26 cellular contexts compared by ENCODE assay signal in genomic region chr1:34794790-34795180, GRCh38. TPM values are rescaled to one million over a fixed set of nuclear protein-coding genes. Genes with fewer than 3 reads are reported as not detected.
DNase-seq lines count a peak whose midpoint lies in the region; TF ChIP-seq lines count a peak whose summit lies in the region.
"Had no signal": no experiment of that assay in that cellular context is flagged by ENCODE, and none has a peak within 500 bp of the region (broad histone marks: within the 10 kb centered on the region; RNA-seq: fewer than 3 reads in every experiment).

No MANE protein-coding gene starts in this region.

- intact Hi-C loops in ascending aorta (cut with DNase I) (no loop called here), esophagus squamous epithelium (cut with DNase I) (no loop called here), CD14-positive monocyte (cut with micrococcal nuclease) (no loop called here)

- peak overlapping the region in 1 of 5 donors; percentile 16 for H3K9ac ChIP-seq in subcutaneous abdominal adipose tissue (ENCODE audit: low read length in 5 of 5)

- no peaks in the 10 kb centered on the region for H3K4me1 Mint-ChIP-seq in CD14-positive monocyte

- no peak overlapping the region for H3K27ac Mint-ChIP-seq in CD14-positive monocyte
- H3K27ac Mint-ChIP-seq: activated naive CD4-positive, alpha-beta T cell treated with anti-CD3 and anti-CD28 coated beads for 36 hours; CD4-positive, alpha-beta memory T cell; stimulated activated naive CD8-positive, alpha-beta T cell treated with anti-CD3 and anti-CD28 coated beads, Interleukin-15, Interleukin-2, amounts not matched to agents 100 ng/mL and 50 ng/mL, for 24 hours; T-helper 1 cell treated with Interleukin-12 subunit alpha and Interleukin-12 subunit beta and Interleukin-4 antibody, amounts not matched to agents 30 μg/mL and 1 μg/mL, for 36 hours had no signal

- H3K27me3 ChIP-seq in ascending aorta, result no peaks in the 10 kb centered on the region
- peaks cover 0 to 35% (median 6%) of the 10 kb centered on the region in 4 donors for H3K27me3 ChIP-seq in esophagus squamous epithelium
- H3K27me3 ChIP-seq in subcutaneous abdominal adipose tissue (ENCODE audit: control insufficient read depth in 5 of 5, insufficient read depth in 4 of 5, low read length in 5 of 5), result peaks cover 10 to 24% (median 14%) of the 10 kb centered on the region in 5 donors

- H3K36me3 ChIP-seq in ascending aorta (peaks cover 4 to 12% of the 10 kb centered on the region in 2 donors), esophagus squamous epithelium (no peaks in the 10 kb centered on the region), subcutaneous abdominal adipose tissue (ENCODE audit: control insufficient read depth in 5 of 5, insufficient read depth in 5 of 5, low read length in 5 of 5) (peaks cover 0 to 37% (median 21%) of the 10 kb centered on the region in 5 donors)
- H3K36me3 ChIP-seq: spleen had no signal

- H3K9me3 ChIP-seq in ascending aorta (no peaks in the 10 kb centered on the region), esophagus squamous epithelium (no peaks in the 10 kb centered on the region), subcutaneous abdominal adipose tissue (ENCODE audit: control insufficient read depth in 5 of 5, low read length in 5 of 5) (no peaks in the 10 kb centered on the region)
- H3K9me3 ChIP-seq: spleen had no signal

- no peak overlapping the region for H3K4me3 Mint-ChIP-seq in CD14-positive monocyte
- H3K4me3 Mint-ChIP-seq: activated naive CD4-positive, alpha-beta T cell treated with anti-CD3 and anti-CD28 coated beads for 36 hours; stimulated activated naive CD8-positive, alpha-beta T cell treated with anti-CD3 and anti-CD28 coated beads, Interleukin-15, Interleukin-2, amounts not matched to agents 100 ng/mL and 50 ng/mL, for 24 hours; T-helper 1 cell treated with Interleukin-12 subunit alpha and Interleukin-12 subunit beta and Interleukin-4 antibody, amounts not matched to agents 30 μg/mL and 1 μg/mL, for 36 hours had no signal

- peaks cover 21 to 33% (median 26%) of the 10 kb centered on the region in 3 donors for H3K27me3 Mint-ChIP-seq in CD14-positive monocyte (ENCODE audit: low read depth in 3 of 3)

- H3K9me3 Mint-ChIP-seq in CD14-positive monocyte, result peaks cover 0 to 10% (median 7%) of the 10 kb centered on the region in 7 donors
- H3K9me3 Mint-ChIP-seq: activated naive CD4-positive, alpha-beta T cell treated with anti-CD3 and anti-CD28 coated beads for 36 hours; CD4-positive, alpha-beta memory T cell; stimulated activated naive CD8-positive, alpha-beta T cell treated with anti-CD3 and anti-CD28 coated beads, Interleukin-15, Interleukin-2, amounts not matched to agents 100 ng/mL and 50 ng/mL, for 24 hours; T-helper 1 cell treated with Interleukin-12 subunit alpha and Interleukin-12 subunit beta and Interleukin-4 antibody, amounts not matched to agents 30 μg/mL and 1 μg/mL, for 36 hours had no signal

- H3K27ac ChIP-seq in ascending aorta, result peak overlapping the region; percentile 14 to 92
- peak overlapping the region in 2 of 4 donors; percentile 29 to 81 for H3K27ac ChIP-seq in esophagus squamous epithelium
- no peak overlapping the region for H3K27ac ChIP-seq in subcutaneous abdominal adipose tissue (ENCODE audit: low read depth, low read length)
- H3K27ac ChIP-seq: epithelial cell of prostate, foreskin keratinocyte, spleen had no signal

- no peak for TF ChIP-seq CTCF in ascending aorta (IDR thresholded peaks at IDR 0.05)
- no peak for TF ChIP-seq CTCF in esophagus squamous epithelium (IDR thresholded peaks at IDR 0.05)
- TF ChIP-seq CTCF in CD14-positive monocyte (IDR thresholded peaks at IDR 0.05), result no peak

- no peaks in the 10 kb centered on the region for H3K36me3 Mint-ChIP-seq in CD14-positive monocyte

- no peak for DNase-seq in ascending aorta (ENCODE audit: low spot score in 2 of 2)
- DNase-seq in esophagus squamous epithelium (lab: John Stamatoyannopoulos, UW), result no peak
- DNase-seq in stimulated activated CD4-positive, alpha-beta T cell treated with anti-CD3 and anti-CD28 coated beads, Interleukin-2, amount 100 ng/mL, for 24 hours, result no peak
- no peak for DNase-seq in CD14-positive monocyte (ENCODE audit: low spot score)
- DNase-seq in C1 segment of cervical spinal cord (lab: John Stamatoyannopoulos, UW), result no peak
- DNase-seq: activated CD4-positive, alpha-beta T cell treated with anti-CD3 and anti-CD28 coated beads for 48 hours; activated naive CD4-positive, alpha-beta T cell treated with anti-CD3 and anti-CD28 coated beads for 36 hours; activated T-cell treated with anti-CD3 and anti-CD28 coated beads, Interleukin-2, amount 50 U/mL, for 48 hours; amygdala; CD4-positive, alpha-beta memory T cell; DMS 273 treated with DMSO at 0.1 percent for 48 hours; foreskin keratinocyte; hypothalamus; Kasumi-1; NCI-H1694 treated with DMSO at 0.1 percent for 48 hours; NCI-H2171 treated with DMSO at 0.1 percent for 48 hours; NCI-H524 treated with DMSO at 0.1 percent for 48 hours; spleen; stimulated activated CD4-positive, alpha-beta T cell treated with anti-CD3 and anti-CD28 coated beads, Interleukin-4, amount 100 ng/mL, for 24 hours had no signal

- no peak for TF ChIP-seq POLR2A in esophagus squamous epithelium (IDR thresholded peaks at IDR 0.05)

- 90 to 95% methylated on average over 4 to 6 of the region's 12 CpGs for WGBS in esophagus squamous epithelium, 2 donors

- H3K4me3 ChIP-seq in ascending aorta (peak overlapping the region in 1 of 2 donors; percentile 81), esophagus squamous epithelium (peak overlapping the region; percentile 10 to 65 (median 40)), subcutaneous abdominal adipose tissue (ENCODE audit: low read depth in 1 of 5, low read length in 5 of 5) (peak overlapping the region in 4 of 5 donors; percentile 58 to 68 (median 62))

- peaks cover 8 to 10% of the 10 kb centered on the region in 2 donors for H3K4me1 ChIP-seq in ascending aorta
- peaks cover 7 to 28% (median 14%) of the 10 kb centered on the region in 3 donors for H3K4me1 ChIP-seq in esophagus squamous epithelium
- peaks cover 3 to 36% (median 19%) of the 10 kb centered on the region in 5 donors for H3K4me1 ChIP-seq in subcutaneous abdominal adipose tissue (ENCODE audit: control insufficient read depth in 5 of 5, insufficient read depth in 5 of 5, low read length in 5 of 5)
- H3K4me1 ChIP-seq: foreskin keratinocyte had no signal

RNA-seq across cellular contexts. Expression of gene GJA4, which starts 2.0 kb away (rescaled TPM):
- total RNA-seq in ascending aorta (190 TPM), esophagus squamous epithelium (1 to 10 TPM; 2.0 to 5.0 (median 3.5) TPM)
- not detected for polyA plus RNA-seq in CD14-positive monocyte
- total RNA-seq: CD4-positive, alpha-beta memory T cell; SK-MEL-5 had no signal
- polyA plus RNA-seq: AG04450; CD4-positive, alpha-beta memory T cell had no signal

RNA-seq across cellular contexts. Expression of gene GJB3, which starts 13.8 kb away (rescaled TPM):
- total RNA-seq in ascending aorta (not detected), esophagus squamous epithelium (100 to 1,000 TPM in 2 of 4 donors, 10 to 100 TPM in 2; 82.6 to 123 (median 94.4) TPM)
- not detected for polyA plus RNA-seq in CD14-positive monocyte
- total RNA-seq: activated naive CD4-positive, alpha-beta T cell treated with anti-CD3 and anti-CD28 coated beads for 36 hours; CD4-positive, alpha-beta memory T cell; lung microvascular endothelial cell; SK-MEL-5; spleen had no signal
- polyA plus RNA-seq: AG04450; CD4-positive, alpha-beta memory T cell had no signal

RNA-seq across cellular contexts. Expression of gene GJB4, which starts 35.2 kb away (rescaled TPM):
- total RNA-seq in ascending aorta (not detected), esophagus squamous epithelium (1 to 10 TPM; 1.3 to 6.7 (median 2.2) TPM)
- polyA plus RNA-seq in CD14-positive monocyte, result not detected
- total RNA-seq: activated naive CD4-positive, alpha-beta T cell treated with anti-CD3 and anti-CD28 coated beads for 36 hours; CD4-positive, alpha-beta memory T cell; lung microvascular endothelial cell; SK-MEL-5; spleen had no signal
- polyA plus RNA-seq: AG04450; CD4-positive, alpha-beta memory T cell; spleen had no signal

RNA-seq across cellular contexts. Expression of gene GJB5, which starts 39.9 kb away (rescaled TPM):
- total RNA-seq in ascending aorta, result not detected
- 100 to 1,000 TPM in 2 of 4 donors, 10 to 100 TPM in 2; 91.7 to 123 (median 104) TPM for total RNA-seq in esophagus squamous epithelium
- under 1 TPM in 1 of 2 donors, not detected in 1; 0.12 TPM for polyA plus RNA-seq in CD14-positive monocyte
- total RNA-seq: activated naive CD4-positive, alpha-beta T cell treated with anti-CD3 and anti-CD28 coated beads for 36 hours; CD4-positive, alpha-beta memory T cell; lung microvascular endothelial cell; SK-MEL-5; spleen had no signal
- polyA plus RNA-seq: AG04450; CD4-positive, alpha-beta memory T cell had no signal

Comparison
In these comparisons a context has a peak if more than half of its experiments do, and no peak if none do; other contexts are left out.
1. RNA of gene GJA4, which starts 2.0 kb away (total RNA-seq): 190 TPM in ascending aorta (single experiment); 2.0 to 5.0 TPM in esophagus squamous epithelium; every median in the first group is over 10 times any median in the second.
2. RNA of gene GJB3, which starts 13.8 kb away (total RNA-seq): 82.6 to 123 TPM in esophagus squamous epithelium; not detected in ascending aorta (single experiment); every median in the first group is over 10 times any median in the second.